1 cellular context compared by ENCODE assay signal in the genomic region with DNA sequence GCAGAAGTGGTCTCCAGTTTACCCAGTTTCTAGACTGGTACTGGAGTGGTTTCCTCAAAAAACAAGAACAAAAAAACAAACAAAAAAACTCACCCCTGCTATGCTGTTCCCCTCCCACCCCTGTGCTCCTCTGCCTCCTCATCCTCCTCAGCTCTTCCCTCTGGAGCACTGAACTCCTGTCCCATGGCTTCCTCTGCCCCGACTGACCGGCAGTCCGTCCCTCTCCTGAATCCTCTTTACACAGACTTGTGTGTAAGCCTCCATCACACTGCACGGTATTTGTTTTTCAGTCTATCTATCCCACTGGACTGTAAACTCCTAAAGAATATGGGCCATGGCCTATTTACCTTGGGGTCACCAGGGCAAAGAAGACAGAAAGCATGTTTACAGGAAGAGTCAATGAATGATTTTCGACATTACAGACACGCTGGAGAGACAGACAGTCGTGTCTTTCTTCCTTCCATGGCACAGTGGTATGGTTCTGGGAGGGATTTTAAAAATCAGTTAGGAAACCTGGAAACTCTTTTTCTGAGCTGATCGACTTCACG.
TF ChIP-seq lines count a peak whose summit lies in the region.

No MANE protein-coding gene starts in this region.

TF ChIP-seq in HepG2, 621 proteins besides CTCF, POLR2A, EP300 and RAD21 (continued from another document and continues in another):
- TF ChIP-seq, protein P1, sequence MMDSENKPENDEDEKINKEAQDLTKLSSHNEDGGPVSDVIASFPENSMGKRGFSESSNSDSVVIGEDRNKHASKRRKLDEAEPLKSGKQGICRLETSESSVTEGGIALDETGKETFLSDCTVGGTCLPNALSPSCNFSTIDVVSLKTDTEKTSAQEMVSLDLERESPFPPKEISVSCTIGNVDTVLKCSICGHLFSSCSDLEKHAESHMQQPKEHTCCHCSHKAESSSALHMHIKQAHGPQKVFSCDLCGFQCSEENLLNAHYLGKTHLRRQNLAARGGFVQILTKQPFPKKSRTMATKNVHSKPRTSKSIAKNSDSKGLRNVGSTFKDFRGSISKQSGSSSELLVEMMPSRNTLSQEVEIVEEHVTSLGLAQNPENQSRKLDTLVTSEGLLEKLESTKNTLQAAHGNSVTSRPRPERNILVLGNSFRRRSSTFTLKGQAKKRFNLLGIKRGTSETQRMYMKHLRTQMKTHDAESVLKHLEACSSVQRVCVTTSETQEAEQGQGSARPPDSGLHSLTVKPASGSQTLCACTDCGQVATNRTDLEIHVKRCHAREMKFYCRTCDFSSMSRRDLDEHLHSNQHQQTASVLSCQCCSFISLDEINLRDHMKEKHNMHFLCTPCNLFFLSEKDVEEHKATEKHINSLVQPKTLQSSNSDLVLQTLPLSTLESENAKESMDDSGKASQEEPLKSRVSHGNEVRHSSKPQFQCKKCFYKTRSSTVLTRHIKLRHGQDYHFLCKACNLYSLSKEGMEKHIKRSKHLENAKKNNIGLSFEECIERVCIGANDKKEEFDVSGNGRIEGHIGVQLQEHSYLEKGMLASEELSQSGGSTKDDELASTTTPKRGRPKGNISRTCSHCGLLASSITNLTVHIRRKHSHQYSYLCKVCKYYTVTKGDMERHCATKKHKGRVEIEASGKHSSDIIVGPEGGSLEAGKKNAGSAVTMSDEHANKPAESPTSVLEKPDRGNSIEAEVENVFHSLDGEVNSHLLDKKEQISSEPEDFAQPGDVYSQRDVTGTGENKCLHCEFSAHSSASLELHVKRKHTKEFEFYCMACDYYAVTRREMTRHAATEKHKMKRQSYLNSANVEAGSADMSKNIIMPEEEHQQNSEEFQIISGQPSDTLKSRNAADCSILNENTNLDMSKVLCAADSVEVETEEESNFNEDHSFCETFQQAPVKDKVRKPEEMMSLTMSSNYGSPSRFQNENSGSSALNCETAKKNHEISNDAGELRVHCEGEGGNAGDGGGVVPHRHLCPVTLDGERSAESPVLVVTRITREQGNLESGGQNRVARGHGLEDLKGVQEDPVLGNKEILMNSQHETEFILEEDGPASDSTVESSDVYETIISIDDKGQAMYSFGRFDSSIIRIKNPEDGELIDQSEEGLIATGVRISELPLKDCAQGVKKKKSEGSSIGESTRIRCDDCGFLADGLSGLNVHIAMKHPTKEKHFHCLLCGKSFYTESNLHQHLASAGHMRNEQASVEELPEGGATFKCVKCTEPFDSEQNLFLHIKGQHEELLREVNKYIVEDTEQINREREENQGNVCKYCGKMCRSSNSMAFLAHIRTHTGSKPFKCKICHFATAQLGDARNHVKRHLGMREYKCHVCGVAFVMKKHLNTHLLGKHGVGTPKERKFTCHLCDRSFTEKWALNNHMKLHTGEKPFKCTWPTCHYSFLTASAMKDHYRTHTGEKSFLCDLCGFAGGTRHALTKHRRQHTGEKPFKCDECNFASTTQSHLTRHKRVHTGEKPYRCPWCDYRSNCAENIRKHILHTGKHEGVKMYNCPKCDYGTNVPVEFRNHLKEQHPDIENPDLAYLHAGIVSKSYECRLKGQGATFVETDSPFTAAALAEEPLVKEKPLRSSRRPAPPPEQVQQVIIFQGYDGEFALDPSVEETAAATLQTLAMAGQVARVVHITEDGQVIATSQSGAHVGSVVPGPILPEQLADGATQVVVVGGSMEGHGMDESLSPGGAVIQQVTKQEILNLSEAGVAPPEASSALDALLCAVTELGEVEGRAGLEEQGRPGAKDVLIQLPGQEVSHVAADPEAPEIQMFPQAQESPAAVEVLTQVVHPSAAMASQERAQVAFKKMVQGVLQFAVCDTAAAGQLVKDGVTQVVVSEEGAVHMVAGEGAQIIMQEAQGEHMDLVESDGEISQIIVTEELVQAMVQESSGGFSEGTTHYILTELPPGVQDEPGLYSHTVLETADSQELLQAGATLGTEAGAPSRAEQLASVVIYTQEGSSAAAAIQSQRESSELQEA (CRISPR knock-in tag; IDR thresholded peaks at IDR 0.05; ENCODE audit: not compliant biosample characterization): no peak
- TF ChIP-seq SYNCRIP (IDR thresholded peaks at IDR 0.05; ENCODE audit: insufficient read depth, low read depth, low read length) (no peak), GTF2F1 (IDR thresholded peaks at IDR 0.05; ENCODE audit: low read length) (no peak), NRL (CRISPR knock-in tag; IDR thresholded peaks at IDR 0.05; ENCODE audit: borderline replicate concordance) (no peak), RXRB (CRISPR knock-in tag; IDR thresholded peaks at IDR 0.05; ENCODE audit: borderline replicate concordance) (peak; percentile 89), ZFP36L2 (CRISPR knock-in tag; IDR thresholded peaks at IDR 0.05) (no peak), RXRA (CRISPR knock-in tag; IDR thresholded peaks at IDR 0.05) (peak; percentile 65; the same call in 1 of the 2 replicates), SIX4 (CRISPR knock-in tag; IDR thresholded peaks at IDR 0.05) (no peak), HMG20B (CRISPR knock-in tag; conservative IDR thresholded peaks at IDR 0.05) (no peak), ZNF136 (CRISPR knock-in tag; IDR thresholded peaks at IDR 0.05; ENCODE audit: low read depth) (no peak), CREM (IDR thresholded peaks at IDR 0.05) (peak; percentile 33; the same call in 1 of the 2 replicates), CREM (CRISPR knock-in tag; IDR thresholded peaks at IDR 0.05) (no peak), SOX6 (IDR thresholded peaks at IDR 0.05) (no peak), SOX6 (CRISPR knock-in tag; IDR thresholded peaks at IDR 0.05) (peak; percentile 88), MTF1 (CRISPR knock-in tag; IDR thresholded peaks at IDR 0.05) (no peak), MED1 (CRISPR knock-in tag; IDR thresholded peaks at IDR 0.05) (peak; percentile 51), NCOA1 (CRISPR knock-in tag; IDR thresholded peaks at IDR 0.05) (no peak), ZNF598 (CRISPR knock-in tag; IDR thresholded peaks at IDR 0.05; ENCODE audit: borderline replicate concordance) (no peak), ZNF367 (CRISPR knock-in tag; IDR thresholded peaks at IDR 0.05; ENCODE audit: borderline replicate concordance) (no peak), ZNF563 (CRISPR knock-in tag; IDR thresholded peaks at IDR 0.05) (no peak)
- TF ChIP-seq, protein P2, sequence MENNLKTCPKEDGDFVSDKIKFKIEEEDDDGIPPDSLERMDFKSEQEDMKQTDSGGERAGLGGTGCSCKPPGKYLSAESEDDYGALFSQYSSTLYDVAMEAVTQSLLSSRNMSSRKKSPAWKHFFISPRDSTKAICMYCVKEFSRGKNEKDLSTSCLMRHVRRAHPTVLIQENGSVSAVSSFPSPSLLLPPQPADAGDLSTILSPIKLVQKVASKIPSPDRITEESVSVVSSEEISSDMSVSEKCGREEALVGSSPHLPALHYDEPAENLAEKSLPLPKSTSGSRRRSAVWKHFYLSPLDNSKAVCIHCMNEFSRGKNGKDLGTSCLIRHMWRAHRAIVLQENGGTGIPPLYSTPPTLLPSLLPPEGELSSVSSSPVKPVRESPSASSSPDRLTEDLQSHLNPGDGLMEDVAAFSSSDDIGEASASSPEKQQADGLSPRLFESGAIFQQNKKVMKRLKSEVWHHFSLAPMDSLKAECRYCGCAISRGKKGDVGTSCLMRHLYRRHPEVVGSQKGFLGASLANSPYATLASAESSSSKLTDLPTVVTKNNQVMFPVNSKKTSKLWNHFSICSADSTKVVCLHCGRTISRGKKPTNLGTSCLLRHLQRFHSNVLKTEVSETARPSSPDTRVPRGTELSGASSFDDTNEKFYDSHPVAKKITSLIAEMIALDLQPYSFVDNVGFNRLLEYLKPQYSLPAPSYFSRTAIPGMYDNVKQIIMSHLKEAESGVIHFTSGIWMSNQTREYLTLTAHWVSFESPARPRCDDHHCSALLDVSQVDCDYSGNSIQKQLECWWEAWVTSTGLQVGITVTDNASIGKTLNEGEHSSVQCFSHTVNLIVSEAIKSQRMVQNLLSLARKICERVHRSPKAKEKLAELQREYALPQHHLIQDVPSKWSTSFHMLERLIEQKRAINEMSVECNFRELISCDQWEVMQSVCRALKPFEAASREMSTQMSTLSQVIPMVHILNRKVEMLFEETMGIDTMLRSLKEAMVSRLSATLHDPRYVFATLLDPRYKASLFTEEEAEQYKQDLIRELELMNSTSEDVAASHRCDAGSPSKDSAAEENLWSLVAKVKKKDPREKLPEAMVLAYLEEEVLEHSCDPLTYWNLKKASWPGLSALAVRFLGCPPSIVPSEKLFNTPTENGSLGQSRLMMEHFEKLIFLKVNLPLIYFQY (CRISPR knock-in tag; IDR thresholded peaks at IDR 0.05; ENCODE audit: borderline replicate concordance): no peak
- TF ChIP-seq, protein P3, sequence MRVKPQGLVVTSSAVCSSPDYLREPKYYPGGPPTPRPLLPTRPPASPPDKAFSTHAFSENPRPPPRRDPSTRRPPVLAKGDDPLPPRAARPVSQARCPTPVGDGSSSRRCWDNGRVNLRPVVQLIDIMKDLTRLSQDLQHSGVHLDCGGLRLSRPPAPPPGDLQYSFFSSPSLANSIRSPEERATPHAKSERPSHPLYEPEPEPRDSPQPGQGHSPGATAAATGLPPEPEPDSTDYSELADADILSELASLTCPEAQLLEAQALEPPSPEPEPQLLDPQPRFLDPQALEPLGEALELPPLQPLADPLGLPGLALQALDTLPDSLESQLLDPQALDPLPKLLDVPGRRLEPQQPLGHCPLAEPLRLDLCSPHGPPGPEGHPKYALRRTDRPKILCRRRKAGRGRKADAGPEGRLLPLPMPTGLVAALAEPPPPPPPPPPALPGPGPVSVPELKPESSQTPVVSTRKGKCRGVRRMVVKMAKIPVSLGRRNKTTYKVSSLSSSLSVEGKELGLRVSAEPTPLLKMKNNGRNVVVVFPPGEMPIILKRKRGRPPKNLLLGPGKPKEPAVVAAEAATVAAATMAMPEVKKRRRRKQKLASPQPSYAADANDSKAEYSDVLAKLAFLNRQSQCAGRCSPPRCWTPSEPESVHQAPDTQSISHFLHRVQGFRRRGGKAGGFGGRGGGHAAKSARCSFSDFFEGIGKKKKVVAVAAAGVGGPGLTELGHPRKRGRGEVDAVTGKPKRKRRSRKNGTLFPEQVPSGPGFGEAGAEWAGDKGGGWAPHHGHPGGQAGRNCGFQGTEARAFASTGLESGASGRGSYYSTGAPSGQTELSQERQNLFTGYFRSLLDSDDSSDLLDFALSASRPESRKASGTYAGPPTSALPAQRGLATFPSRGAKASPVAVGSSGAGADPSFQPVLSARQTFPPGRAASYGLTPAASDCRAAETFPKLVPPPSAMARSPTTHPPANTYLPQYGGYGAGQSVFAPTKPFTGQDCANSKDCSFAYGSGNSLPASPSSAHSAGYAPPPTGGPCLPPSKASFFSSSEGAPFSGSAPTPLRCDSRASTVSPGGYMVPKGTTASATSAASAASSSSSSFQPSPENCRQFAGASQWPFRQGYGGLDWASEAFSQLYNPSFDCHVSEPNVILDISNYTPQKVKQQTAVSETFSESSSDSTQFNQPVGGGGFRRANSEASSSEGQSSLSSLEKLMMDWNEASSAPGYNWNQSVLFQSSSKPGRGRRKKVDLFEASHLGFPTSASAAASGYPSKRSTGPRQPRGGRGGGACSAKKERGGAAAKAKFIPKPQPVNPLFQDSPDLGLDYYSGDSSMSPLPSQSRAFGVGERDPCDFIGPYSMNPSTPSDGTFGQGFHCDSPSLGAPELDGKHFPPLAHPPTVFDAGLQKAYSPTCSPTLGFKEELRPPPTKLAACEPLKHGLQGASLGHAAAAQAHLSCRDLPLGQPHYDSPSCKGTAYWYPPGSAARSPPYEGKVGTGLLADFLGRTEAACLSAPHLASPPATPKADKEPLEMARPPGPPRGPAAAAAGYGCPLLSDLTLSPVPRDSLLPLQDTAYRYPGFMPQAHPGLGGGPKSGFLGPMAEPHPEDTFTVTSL (CRISPR knock-in tag; IDR thresholded peaks at IDR 0.05; ENCODE audit: borderline replicate concordance): peak; percentile 53; the same call in 1 of the 2 replicates
- TF ChIP-seq, protein P4, sequence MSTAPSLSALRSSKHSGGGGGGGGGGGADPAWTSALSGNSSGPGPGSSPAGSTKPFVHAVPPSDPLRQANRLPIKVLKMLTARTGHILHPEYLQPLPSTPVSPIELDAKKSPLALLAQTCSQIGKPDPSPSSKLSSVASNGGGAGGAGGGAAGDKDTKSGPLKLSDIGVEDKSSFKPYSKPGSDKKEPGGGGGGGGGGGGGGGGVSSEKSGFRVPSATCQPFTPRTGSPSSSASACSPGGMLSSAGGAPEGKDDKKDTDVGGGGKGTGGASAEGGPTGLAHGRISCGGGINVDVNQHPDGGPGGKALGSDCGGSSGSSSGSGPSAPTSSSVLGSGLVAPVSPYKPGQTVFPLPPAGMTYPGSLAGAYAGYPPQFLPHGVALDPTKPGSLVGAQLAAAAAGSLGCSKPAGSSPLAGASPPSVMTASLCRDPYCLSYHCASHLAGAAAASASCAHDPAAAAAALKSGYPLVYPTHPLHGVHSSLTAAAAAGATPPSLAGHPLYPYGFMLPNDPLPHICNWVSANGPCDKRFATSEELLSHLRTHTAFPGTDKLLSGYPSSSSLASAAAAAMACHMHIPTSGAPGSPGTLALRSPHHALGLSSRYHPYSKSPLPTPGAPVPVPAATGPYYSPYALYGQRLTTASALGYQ (CRISPR knock-in tag; IDR thresholded peaks at IDR 0.05): 0 out of 2 replicates have a peak, but pooled peaks have one; percentile 43
- TF ChIP-seq, protein P5, sequence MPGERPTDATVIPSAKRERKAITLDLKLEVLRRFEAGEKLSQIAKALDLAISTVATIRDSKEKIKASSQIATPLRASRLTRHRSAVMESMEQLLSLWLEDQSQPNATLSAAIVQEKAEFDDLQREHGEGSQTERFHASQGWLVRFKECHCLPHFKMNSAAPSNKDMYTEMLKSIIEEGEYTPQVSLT (CRISPR knock-in tag; IDR thresholded peaks at IDR 0.05; ENCODE audit: borderline replicate concordance, low read depth): no peak
- TF ChIP-seq, protein P6, sequence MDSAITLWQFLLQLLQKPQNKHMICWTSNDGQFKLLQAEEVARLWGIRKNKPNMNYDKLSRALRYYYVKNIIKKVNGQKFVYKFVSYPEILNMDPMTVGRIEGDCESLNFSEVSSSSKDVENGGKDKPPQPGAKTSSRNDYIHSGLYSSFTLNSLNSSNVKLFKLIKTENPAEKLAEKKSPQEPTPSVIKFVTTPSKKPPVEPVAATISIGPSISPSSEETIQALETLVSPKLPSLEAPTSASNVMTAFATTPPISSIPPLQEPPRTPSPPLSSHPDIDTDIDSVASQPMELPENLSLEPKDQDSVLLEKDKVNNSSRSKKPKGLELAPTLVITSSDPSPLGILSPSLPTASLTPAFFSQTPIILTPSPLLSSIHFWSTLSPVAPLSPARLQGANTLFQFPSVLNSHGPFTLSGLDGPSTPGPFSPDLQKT (CRISPR knock-in tag; IDR thresholded peaks at IDR 0.05; ENCODE audit: borderline replicate concordance): no peak
- TF ChIP-seq, protein P7, sequence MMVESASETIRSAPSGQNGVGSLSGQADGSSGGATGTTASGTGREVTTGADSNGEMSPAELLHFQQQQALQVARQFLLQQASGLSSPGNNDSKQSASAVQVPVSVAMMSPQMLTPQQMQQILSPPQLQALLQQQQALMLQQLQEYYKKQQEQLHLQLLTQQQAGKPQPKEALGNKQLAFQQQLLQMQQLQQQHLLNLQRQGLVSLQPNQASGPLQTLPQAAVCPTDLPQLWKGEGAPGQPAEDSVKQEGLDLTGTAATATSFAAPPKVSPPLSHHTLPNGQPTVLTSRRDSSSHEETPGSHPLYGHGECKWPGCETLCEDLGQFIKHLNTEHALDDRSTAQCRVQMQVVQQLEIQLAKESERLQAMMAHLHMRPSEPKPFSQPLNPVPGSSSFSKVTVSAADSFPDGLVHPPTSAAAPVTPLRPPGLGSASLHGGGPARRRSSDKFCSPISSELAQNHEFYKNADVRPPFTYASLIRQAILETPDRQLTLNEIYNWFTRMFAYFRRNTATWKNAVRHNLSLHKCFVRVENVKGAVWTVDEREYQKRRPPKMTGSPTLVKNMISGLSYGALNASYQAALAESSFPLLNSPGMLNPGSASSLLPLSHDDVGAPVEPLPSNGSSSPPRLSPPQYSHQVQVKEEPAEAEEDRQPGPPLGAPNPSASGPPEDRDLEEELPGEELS (CRISPR knock-in tag; IDR thresholded peaks at IDR 0.05): peak; percentile 81
- TF ChIP-seq, protein P8, sequence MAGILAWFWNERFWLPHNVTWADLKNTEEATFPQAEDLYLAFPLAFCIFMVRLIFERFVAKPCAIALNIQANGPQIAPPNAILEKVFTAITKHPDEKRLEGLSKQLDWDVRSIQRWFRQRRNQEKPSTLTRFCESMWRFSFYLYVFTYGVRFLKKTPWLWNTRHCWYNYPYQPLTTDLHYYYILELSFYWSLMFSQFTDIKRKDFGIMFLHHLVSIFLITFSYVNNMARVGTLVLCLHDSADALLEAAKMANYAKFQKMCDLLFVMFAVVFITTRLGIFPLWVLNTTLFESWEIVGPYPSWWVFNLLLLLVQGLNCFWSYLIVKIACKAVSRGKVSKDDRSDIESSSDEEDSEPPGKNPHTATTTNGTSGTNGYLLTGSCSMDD (CRISPR knock-in tag; IDR thresholded peaks at IDR 0.05): no peak
